In the genomic region with DNA sequence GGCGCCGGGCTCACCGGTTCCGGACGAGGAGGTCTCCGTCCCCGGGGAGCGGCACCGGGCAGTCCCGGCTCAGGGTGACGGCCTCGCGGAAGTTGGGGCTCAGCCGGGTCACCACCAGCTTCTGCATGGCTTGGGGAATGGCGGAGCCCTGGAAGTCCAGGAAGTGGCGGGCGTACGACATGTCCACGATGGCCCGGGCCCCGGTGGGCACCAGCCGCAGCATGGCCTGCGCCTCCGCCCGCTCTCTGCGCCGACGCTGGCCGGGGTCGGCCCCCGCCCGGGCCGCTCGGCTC, we compare ENCODE assay signal across 1 cellular context.
TF ChIP-seq lines count a peak whose summit lies in the region.

No MANE protein-coding gene starts in this region.

TF ChIP-seq in SK-N-SH, 30 proteins besides CTCF, POLR2A, EP300 and RAD21 (continued from another document):
- TF ChIP-seq, protein P1, sequence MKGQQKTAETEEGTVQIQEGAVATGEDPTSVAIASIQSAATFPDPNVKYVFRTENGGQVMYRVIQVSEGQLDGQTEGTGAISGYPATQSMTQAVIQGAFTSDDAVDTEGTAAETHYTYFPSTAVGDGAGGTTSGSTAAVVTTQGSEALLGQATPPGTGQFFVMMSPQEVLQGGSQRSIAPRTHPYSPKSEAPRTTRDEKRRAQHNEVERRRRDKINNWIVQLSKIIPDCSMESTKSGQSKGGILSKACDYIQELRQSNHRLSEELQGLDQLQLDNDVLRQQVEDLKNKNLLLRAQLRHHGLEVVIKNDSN (IDR thresholded peaks at IDR 0.05; ENCODE audit: borderline replicate concordance, low read depth), result no peak
- TF ChIP-seq GATA2 (CRISPR knock-in tag; IDR thresholded peaks at IDR 0.05) (no peak), MXI1 (IDR thresholded peaks at IDR 0.05; ENCODE audit: low read depth, low read length) (peak; percentile 58; the same call in 1 of the 2 replicates)
